In the genomic region with DNA sequence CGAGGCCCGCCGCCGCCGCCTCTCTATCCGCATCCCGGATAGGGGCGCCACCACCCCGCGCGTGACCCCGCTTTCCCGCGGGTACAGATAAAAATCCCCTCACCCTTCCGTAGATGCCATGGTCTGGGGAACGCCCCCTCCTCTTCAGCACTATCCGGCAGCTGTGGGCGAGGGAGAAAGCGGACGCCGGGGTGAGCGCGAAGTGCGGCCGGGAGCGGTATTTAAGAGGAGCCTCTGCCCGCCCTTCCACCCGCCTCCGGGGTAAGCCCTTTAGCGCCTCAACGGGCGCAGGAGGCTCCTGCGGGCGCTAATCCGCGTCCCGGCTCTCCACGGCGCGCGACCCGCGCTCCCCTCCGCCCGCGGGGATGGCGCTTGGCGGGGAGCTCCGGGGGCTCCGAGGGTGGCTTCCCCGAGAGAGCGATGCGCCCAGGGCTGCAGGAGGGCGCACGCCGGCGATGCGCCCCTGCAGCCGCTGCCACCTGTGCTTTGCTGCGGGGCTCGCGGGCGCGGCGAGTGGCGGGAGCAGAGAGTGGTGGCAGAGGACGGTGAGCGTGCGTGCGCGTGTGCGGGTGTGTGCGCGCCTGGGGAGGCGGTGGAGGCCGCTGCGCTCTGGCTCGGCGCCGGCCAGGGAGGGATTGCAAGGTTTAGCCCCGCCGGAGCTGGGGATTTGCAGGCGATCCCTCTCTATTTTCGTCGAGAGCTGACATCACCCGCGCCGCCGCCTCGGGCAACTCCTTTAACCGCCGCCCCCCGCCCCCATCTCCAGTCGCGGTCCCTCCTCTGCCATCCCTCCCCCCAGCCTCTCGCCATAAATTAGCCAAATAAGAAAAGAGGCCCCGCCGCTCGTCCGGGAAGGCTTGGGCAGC, we compare ENCODE assay signal across 8 cellular contexts. TPM values are rescaled to one million over a fixed set of nuclear protein-coding genes. Genes with fewer than 3 reads are reported as not detected.
DNase-seq lines count a peak whose midpoint lies in the region; ATAC-seq and TF ChIP-seq lines count a peak whose summit lies in the region.

A gene (minus strand): TSS at position 712 of the 866 bp plus-strand sequence. CDS start 592 bp downstream, at position 120.

- ATAC-seq in foreskin keratinocyte, result peak; percentile 49
- ATAC-seq in GM18502 (IDR thresholded peaks at IDR 0.05; ENCODE audit: poor library complexity, unreplicated experiment), result no peak
- no peak for ATAC-seq in HG03095 (IDR thresholded peaks at IDR 0.05; ENCODE audit: unreplicated experiment)

- H3K4me1 ChIP-seq in BE2C (no peaks in the 10 kb centered on the region), HAP-1 (no peaks in the 10 kb centered on the region), foreskin keratinocyte (no peaks in the 10 kb centered on the region)

- no peak for TF ChIP-seq CTCF in BE2C (IDR thresholded peaks at IDR 0.05; ENCODE audit: low read depth, low read length)
- no peak for TF ChIP-seq CTCF in foreskin keratinocyte (conservative IDR thresholded peaks at IDR 0.05)

- H3K4me3 ChIP-seq in BE2C (ENCODE audit: low read depth, low read length), result no peak within 1 kb of the TSS
- H3K4me3 ChIP-seq in HAP-1, result peak within 1 kb of the TSS; percentile 5; the same call in 1 of the 2 replicates

- H3K27ac ChIP-seq in foreskin keratinocyte, result no peak within 1 kb of the TSS

- no peaks in the 10 kb centered on the region for H3K36me3 ChIP-seq in BE2C
- H3K36me3 ChIP-seq in HAP-1 (replicated peaks), result no peaks in the 10 kb centered on the region

- no peaks in the 10 kb centered on the region for H3K9me3 ChIP-seq in BE2C
- H3K9me3 ChIP-seq in HAP-1, result no peaks in the 10 kb centered on the region

- peaks cover 62% of the 10 kb centered on the region for H3K27me3 ChIP-seq in BE2C
- H3K27me3 ChIP-seq in HAP-1 (ENCODE audit: low read depth), result peaks cover 87% of the 10 kb centered on the region
- H3K27me3 ChIP-seq in foreskin keratinocyte, result peaks cover 100% of the 10 kb centered on the region

- peak; percentile 10 for DNase-seq in BE2C
- DNase-seq in HAP-1 (ENCODE audit: low spot score in 2 of 2), result peak in 1 of 2 experiments; percentile 17
- peak; percentile 24 to 26 for DNase-seq in activated CD4-positive, alpha-beta T cell treated with anti-CD3 and anti-CD28 coated beads, Interleukin-2, amount 50 U/mL, for 48 hours
- peak in 1 of 2 donors; percentile 20 for DNase-seq in foreskin keratinocyte
- peak in 45 of 56 donors; percentile 9 to 84 (median 56) for DNase-seq in nucleus accumbens (lab: John Stamatoyannopoulos, UW)
- no peak for DNase-seq in cerebellar nuclear complex (lab: John Stamatoyannopoulos, UW)

- in situ Hi-C loops in HAP-1 (cut with MboI; ENCODE audit: low sequenced_read_pairs), result no loop called here

RNA-seq across cellular contexts. Expression of the gene that starts here (rescaled TPM):
- polyA plus RNA-seq in BE2C (2012; ENCODE audit: insufficient read depth, insufficient read length, low read depth), result not detected
- total RNA-seq in foreskin keratinocyte, result not detected in 2 replicates
- polyA plus RNA-seq in foreskin keratinocyte, result not detected in 2 replicates

Comparison
In these comparisons a context has a peak if more than half of its experiments do, and no peak if none do; other contexts are left out.
1. Peak in ATAC-seq in foreskin keratinocyte; RNA of the gene not detected or under 1 TPM.
2. DNase-seq: peak in BE2C (single experiment), activated CD4-positive, alpha-beta T cell treated with anti-CD3 and anti-CD28 coated beads, Interleukin-2, amount 50 U/mL, for 48 hours (2 of 2) and nucleus accumbens (45 of 56); none in cerebellar nuclear complex (0 of 2).